In the genomic region with DNA sequence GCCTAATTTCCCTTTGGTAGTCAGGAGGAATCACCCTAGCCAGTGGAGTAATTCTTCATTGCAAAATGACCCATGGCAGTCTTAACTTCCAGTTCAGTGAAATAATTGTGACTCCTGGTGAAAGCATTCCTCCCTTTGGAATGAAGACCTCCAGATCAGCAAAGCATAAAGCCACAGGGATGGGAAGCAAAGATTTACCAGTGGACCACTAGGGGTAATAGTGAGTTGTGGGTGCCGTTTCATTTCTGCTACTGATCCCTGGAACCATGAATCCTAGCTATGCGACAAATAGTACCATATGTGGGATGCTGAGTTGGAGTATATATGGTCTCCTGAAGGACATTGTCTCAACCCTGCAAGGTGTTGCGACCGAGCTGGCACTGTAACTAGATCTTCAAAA, we compare ENCODE assay signal across 1 cellular context.
TF ChIP-seq lines count a peak whose summit lies in the region.

No MANE protein-coding gene starts in this region.

TF ChIP-seq in HepG2, 621 proteins besides CTCF, POLR2A, EP300 and RAD21:
- TF ChIP-seq, protein P1, sequence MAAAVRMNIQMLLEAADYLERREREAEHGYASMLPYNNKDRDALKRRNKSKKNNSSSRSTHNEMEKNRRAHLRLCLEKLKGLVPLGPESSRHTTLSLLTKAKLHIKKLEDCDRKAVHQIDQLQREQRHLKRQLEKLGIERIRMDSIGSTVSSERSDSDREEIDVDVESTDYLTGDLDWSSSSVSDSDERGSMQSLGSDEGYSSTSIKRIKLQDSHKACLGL (CRISPR knock-in tag; IDR thresholded peaks at IDR 0.05): no peak
- TF ChIP-seq ELF1 (CRISPR knock-in tag; IDR thresholded peaks at IDR 0.05) (no peak), NFE2L1 (CRISPR knock-in tag; IDR thresholded peaks at IDR 0.05; ENCODE audit: borderline replicate concordance) (no peak), ZNF451 (CRISPR knock-in tag; IDR thresholded peaks at IDR 0.05) (no peak), ZNF7 (CRISPR knock-in tag; IDR thresholded peaks at IDR 0.05) (no peak), RARA (CRISPR knock-in tag; IDR thresholded peaks at IDR 0.05) (no peak), MBD4 (IDR thresholded peaks at IDR 0.05; ENCODE audit: borderline replicate concordance, low read length) (no peak), THRA (CRISPR knock-in tag; IDR thresholded peaks at IDR 0.05; ENCODE audit: borderline replicate concordance) (no peak)
- TF ChIP-seq, protein P2, sequence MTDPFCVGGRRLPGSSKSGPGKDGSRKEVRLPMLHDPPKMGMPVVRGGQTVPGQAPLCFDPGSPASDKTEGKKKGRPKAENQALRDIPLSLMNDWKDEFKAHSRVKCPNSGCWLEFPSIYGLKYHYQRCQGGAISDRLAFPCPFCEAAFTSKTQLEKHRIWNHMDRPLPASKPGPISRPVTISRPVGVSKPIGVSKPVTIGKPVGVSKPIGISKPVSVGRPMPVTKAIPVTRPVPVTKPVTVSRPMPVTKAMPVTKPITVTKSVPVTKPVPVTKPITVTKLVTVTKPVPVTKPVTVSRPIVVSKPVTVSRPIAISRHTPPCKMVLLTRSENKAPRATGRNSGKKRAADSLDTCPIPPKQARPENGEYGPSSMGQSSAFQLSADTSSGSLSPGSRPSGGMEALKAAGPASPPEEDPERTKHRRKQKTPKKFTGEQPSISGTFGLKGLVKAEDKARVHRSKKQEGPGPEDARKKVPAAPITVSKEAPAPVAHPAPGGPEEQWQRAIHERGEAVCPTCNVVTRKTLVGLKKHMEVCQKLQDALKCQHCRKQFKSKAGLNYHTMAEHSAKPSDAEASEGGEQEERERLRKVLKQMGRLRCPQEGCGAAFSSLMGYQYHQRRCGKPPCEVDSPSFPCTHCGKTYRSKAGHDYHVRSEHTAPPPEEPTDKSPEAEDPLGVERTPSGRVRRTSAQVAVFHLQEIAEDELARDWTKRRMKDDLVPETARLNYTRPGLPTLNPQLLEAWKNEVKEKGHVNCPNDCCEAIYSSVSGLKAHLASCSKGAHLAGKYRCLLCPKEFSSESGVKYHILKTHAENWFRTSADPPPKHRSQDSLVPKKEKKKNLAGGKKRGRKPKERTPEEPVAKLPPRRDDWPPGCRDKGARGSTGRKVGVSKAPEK (CRISPR knock-in tag; IDR thresholded peaks at IDR 0.05; ENCODE audit: borderline replicate concordance): no peak
